In the genomic region with DNA sequence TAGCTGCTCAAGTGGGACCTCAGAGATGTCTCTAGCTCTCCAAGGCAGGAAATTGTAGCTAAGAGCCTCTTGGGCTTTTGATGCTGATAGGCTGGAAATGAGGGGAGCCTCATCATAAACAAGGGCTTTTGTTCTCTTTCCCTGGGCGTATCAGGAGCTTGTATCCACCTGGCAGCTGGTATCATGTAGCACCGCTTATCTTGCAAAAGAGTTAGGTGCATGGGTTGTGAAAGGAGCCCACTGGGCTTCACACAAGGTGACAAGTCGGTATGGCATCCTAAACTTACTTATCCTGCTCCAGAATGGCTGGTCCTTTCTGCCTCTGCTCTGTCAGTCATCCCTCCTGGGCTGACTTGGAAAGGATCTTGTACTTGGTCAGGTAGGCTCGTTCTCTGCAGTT, we compare ENCODE assay signal across 1 cellular context.
TF ChIP-seq lines count a peak whose summit lies in the region.

No MANE protein-coding gene starts in this region.

TF ChIP-seq in GM23338, 12 proteins besides CTCF, POLR2A, EP300 and RAD21 (continued from another document):
- TF ChIP-seq, protein P1, sequence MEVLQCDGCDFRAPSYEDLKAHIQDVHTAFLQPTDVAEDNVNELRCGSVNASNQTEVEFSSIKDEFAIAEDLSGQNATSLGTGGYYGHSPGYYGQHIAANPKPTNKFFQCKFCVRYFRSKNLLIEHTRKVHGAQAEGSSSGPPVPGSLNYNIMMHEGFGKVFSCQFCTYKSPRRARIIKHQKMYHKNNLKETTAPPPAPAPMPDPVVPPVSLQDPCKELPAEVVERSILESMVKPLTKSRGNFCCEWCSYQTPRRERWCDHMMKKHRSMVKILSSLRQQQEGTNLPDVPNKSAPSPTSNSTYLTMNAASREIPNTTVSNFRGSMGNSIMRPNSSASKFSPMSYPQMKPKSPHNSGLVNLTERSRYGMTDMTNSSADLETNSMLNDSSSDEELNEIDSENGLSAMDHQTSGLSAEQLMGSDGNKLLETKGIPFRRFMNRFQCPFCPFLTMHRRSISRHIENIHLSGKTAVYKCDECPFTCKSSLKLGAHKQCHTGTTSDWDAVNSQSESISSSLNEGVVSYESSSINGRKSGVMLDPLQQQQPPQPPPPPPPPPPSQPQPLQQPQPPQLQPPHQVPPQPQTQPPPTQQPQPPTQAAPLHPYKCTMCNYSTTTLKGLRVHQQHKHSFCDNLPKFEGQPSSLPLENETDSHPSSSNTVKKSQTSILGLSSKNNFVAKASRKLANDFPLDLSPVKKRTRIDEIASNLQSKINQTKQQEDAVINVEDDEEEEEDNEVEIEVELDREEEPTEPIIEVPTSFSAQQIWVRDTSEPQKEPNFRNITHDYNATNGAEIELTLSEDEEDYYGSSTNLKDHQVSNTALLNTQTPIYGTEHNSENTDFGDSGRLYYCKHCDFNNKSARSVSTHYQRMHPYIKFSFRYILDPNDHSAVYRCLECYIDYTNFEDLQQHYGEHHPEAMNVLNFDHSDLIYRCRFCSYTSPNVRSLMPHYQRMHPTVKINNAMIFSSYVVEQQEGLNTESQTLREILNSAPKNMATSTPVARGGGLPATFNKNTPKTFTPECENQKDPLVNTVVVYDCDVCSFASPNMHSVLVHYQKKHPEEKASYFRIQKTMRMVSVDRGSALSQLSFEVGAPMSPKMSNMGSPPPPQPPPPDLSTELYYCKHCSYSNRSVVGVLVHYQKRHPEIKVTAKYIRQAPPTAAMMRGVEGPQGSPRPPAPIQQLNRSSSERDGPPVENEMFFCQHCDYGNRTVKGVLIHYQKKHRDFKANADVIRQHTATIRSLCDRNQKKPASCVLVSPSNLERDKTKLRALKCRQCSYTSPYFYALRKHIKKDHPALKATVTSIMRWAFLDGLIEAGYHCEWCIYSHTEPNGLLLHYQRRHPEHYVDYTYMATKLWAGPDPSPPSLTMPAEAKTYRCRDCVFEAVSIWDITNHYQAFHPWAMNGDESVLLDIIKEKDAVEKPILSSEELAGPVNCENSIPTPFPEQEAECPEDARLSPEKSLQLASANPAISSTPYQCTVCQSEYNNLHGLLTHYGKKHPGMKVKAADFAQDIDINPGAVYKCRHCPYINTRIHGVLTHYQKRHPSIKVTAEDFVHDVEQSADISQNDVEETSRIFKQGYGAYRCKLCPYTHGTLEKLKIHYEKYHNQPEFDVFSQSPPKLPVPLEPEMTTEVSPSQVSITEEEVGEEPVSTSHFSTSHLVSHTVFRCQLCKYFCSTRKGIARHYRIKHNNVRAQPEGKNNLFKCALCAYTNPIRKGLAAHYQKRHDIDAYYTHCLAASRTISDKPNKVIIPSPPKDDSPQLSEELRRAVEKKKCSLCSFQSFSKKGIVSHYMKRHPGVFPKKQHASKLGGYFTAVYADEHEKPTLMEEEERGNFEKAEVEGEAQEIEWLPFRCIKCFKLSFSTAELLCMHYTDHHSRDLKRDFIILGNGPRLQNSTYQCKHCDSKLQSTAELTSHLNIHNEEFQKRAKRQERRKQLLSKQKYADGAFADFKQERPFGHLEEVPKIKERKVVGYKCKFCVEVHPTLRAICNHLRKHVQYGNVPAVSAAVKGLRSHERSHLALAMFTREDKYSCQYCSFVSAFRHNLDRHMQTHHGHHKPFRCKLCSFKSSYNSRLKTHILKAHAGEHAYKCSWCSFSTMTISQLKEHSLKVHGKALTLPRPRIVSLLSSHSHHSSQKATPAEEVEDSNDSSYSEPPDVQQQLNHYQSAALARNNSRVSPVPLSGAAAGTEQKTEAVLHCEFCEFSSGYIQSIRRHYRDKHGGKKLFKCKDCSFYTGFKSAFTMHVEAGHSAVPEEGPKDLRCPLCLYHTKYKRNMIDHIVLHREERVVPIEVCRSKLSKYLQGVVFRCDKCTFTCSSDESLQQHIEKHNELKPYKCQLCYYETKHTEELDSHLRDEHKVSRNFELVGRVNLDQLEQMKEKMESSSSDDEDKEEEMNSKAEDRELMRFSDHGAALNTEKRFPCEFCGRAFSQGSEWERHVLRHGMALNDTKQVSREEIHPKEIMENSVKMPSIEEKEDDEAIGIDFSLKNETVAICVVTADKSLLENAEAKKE (CRISPR knock-in tag; IDR thresholded peaks at IDR 0.05): no peak
- TF ChIP-seq, protein P2, sequence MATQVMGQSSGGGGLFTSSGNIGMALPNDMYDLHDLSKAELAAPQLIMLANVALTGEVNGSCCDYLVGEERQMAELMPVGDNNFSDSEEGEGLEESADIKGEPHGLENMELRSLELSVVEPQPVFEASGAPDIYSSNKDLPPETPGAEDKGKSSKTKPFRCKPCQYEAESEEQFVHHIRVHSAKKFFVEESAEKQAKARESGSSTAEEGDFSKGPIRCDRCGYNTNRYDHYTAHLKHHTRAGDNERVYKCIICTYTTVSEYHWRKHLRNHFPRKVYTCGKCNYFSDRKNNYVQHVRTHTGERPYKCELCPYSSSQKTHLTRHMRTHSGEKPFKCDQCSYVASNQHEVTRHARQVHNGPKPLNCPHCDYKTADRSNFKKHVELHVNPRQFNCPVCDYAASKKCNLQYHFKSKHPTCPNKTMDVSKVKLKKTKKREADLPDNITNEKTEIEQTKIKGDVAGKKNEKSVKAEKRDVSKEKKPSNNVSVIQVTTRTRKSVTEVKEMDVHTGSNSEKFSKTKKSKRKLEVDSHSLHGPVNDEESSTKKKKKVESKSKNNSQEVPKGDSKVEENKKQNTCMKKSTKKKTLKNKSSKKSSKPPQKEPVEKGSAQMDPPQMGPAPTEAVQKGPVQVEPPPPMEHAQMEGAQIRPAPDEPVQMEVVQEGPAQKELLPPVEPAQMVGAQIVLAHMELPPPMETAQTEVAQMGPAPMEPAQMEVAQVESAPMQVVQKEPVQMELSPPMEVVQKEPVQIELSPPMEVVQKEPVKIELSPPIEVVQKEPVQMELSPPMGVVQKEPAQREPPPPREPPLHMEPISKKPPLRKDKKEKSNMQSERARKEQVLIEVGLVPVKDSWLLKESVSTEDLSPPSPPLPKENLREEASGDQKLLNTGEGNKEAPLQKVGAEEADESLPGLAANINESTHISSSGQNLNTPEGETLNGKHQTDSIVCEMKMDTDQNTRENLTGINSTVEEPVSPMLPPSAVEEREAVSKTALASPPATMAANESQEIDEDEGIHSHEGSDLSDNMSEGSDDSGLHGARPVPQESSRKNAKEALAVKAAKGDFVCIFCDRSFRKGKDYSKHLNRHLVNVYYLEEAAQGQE (IDR thresholded peaks at IDR 0.05; ENCODE audit: unreplicated experiment): no peak
- TF ChIP-seq, protein P3, sequence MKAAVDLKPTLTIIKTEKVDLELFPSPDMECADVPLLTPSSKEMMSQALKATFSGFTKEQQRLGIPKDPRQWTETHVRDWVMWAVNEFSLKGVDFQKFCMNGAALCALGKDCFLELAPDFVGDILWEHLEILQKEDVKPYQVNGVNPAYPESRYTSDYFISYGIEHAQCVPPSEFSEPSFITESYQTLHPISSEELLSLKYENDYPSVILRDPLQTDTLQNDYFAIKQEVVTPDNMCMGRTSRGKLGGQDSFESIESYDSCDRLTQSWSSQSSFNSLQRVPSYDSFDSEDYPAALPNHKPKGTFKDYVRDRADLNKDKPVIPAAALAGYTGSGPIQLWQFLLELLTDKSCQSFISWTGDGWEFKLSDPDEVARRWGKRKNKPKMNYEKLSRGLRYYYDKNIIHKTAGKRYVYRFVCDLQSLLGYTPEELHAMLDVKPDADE (IDR thresholded peaks at IDR 0.05): no peak
- TF ChIP-seq POLR2AphosphoS5 (IDR thresholded peaks at IDR 0.05; ENCODE audit: low read depth): no peak
